Comparison of ENCODE assay signal across 20 cellular contexts in genomic region chr14:60125918-60126317, GRCh38. TPM values are rescaled to one million over a fixed set of nuclear protein-coding genes. Genes with fewer than 3 reads are reported as not detected.
DNase-seq lines count a peak whose midpoint lies in the region; ATAC-seq and TF ChIP-seq lines count a peak whose summit lies in the region.
"Had no signal": no experiment of that assay in that cellular context is flagged by ENCODE, and none has a peak within 500 bp of the region (broad histone marks: within the 10 kb centered on the region; RNA-seq: fewer than 3 reads in every experiment).

No MANE protein-coding gene starts in this region.

- no peak overlapping the region for H2AFZ ChIP-seq in PC-3 (ENCODE audit: low read length)
- H2AFZ ChIP-seq: GM23338 had no signal

- no peak for TF ChIP-seq POLR2A in erythroblast (IDR thresholded peaks at IDR 0.05; ENCODE audit: low read length)

- TF ChIP-seq CTCF in PC-3 (conservative IDR thresholded peaks at IDR 0.05; ENCODE audit: low read depth, low read length) (no peak), osteocyte (IDR thresholded peaks at IDR 0.05) (no peak)

- no peaks in the 10 kb centered on the region for H3K27me3 Mint-ChIP-seq in osteocyte (ENCODE audit: unreplicated experiment)
- H3K27me3 Mint-ChIP-seq: CD4-positive, CD25-positive, alpha-beta regulatory T cell; CD8-positive, alpha-beta memory T cell had no signal

- no peaks in the 10 kb centered on the region for H3F3A ChIP-seq in PC-3 (ENCODE audit: low read length, unreplicated experiment)

- H3K9me3 Mint-ChIP-seq in osteocyte (ENCODE audit: unreplicated experiment): peaks cover 8% of the 10 kb centered on the region
- H3K9me3 Mint-ChIP-seq: CD8-positive, alpha-beta memory T cell; GM23338 had no signal

- no peaks in the 10 kb centered on the region for H3K4me1 Mint-ChIP-seq in osteocyte (ENCODE audit: unreplicated experiment)
- H3K4me1 Mint-ChIP-seq: GM23338 had no signal

- POLR2A ChIA-PET in PC-3 (lab: Charles Lee; ENCODE audit: unreplicated experiment): no interaction called here

- H3K4me3 Mint-ChIP-seq in osteocyte (ENCODE audit: unreplicated experiment): no peak overlapping the region
- H3K4me3 Mint-ChIP-seq: CD4-positive, CD25-positive, alpha-beta regulatory T cell; CD8-positive, alpha-beta memory T cell; GM23338 had no signal

- H3K9ac ChIP-seq in PC-3 (ENCODE audit: low read length): no peak overlapping the region

- no peaks in the 10 kb centered on the region for H3K4me1 ChIP-seq in PC-3 (ENCODE audit: insufficient read depth, low read length)
- H3K4me1 ChIP-seq: BE2C had no signal

- H3K27ac Mint-ChIP-seq in osteocyte (ENCODE audit: unreplicated experiment): no peak overlapping the region
- H3K27ac Mint-ChIP-seq: CD4-positive, CD25-positive, alpha-beta regulatory T cell; CD8-positive, alpha-beta memory T cell; GM23338 had no signal

- no peak overlapping the region for H3K27ac ChIP-seq in PC-3 (ENCODE audit: low read length)

- 0 out of 2 replicates have a peak, but pooled peaks have one; percentile 38 for ATAC-seq in PC-3
- ATAC-seq: GM23338, HCT116, HepG2 had no signal

- BruUV-seq in PC-3 (replicated peaks; lab: Mats Ljungman, UMichigan): no TSS peak

- H3K9me3 ChIP-seq in PC-3 (ENCODE audit: low read length): no peaks in the 10 kb centered on the region
- H3K9me3 ChIP-seq: BE2C had no signal

- no peaks in the 10 kb centered on the region for H3K27me3 ChIP-seq in PC-3 (ENCODE audit: low read length)
- H3K27me3 ChIP-seq: BE2C had no signal

- CTCF ChIA-PET in PC-3 (lab: Charles Lee): interaction anchor here (0.5 kb wide), 1 partner anchor 357 kb away, joined by 3 read pairs; no protein-coding TSS in a partner anchor

- DNase-seq in EH (ENCODE audit: low read depth): peak; percentile 33
- DNase-seq in PC-3: no peak
- peak; percentile 19 for DNase-seq in fibroblast of peridontal ligament (ENCODE audit: extremely low read depth)
- DNase-seq in erythroblast (lab: John Stamatoyannopoulos, UW): no peak
- no peak for DNase-seq in AML-193 (lab: John Stamatoyannopoulos, UW)
- no peak for DNase-seq in osteocyte (ENCODE audit: extremely low spot score, unreplicated experiment)
- DNase-seq in NCI-H2196 treated with DMSO at 0.1 percent for 48 hours (lab: John Stamatoyannopoulos, UW; ENCODE audit: unreplicated experiment): no peak
- DNase-seq: 8988T; BE2C; C1 segment of cervical spinal cord; CD4-positive, CD25-positive, alpha-beta regulatory T cell; CD8-positive, alpha-beta memory T cell; COR-L47; DMS 273 treated with DMSO at 0.1 percent for 48 hours; DMS53; DND-41; H7 had no signal

- H3K36me3 Mint-ChIP-seq in osteocyte (ENCODE audit: unreplicated experiment): peaks cover 68% of the 10 kb centered on the region

- H3K79me2 ChIP-seq in PC-3 (ENCODE audit: low read length): no peaks in the 10 kb centered on the region

- peaks cover 73% of the 10 kb centered on the region for H3K36me3 ChIP-seq in PC-3 (ENCODE audit: low read depth, low read length)

- H3K4me3 ChIP-seq in PC-3 (ENCODE audit: low read length): no peak overlapping the region
- H3K4me3 ChIP-seq: GM23338 had no signal

- H3K9me2 ChIP-seq in PC-3 (replicated peaks; ENCODE audit: low read length): no peaks in the 10 kb centered on the region

- intact Hi-C loops in PC-3 (cut with micrococcal nuclease): no loop called here

- 0 out of 2 replicates have a peak, but pooled peaks cover 3% of the 10 kb centered on the region for H4K20me1 ChIP-seq in PC-3 (ENCODE audit: low read length)

- H3K4me2 ChIP-seq in PC-3 (ENCODE audit: low read length): no peak overlapping the region
- H3K4me2 ChIP-seq: GM23338 had no signal

RNA-seq across cellular contexts. Expression of gene PCNX4, which starts 34.2 kb away (rescaled TPM):
- total RNA-seq in PC-3 (2014; rRNA removed) (117 and 151 TPM in 2 replicates), osteocyte (56.0 and 57.8 TPM in 2 replicates)

RNA-seq across cellular contexts. Expression of gene DHRS7, which starts 39.3 kb away (rescaled TPM):
- total RNA-seq in PC-3 (2014; rRNA removed): 236 and 266 TPM in 2 replicates
- total RNA-seq in osteocyte: 45.5 and 49.1 TPM in 2 replicates

Comparison
In these comparisons a context has a peak if more than half of its experiments do, and no peak if none do; other contexts are left out.
1. DNase-seq: peak in EH (single experiment) and fibroblast of peridontal ligament (single experiment); none in PC-3 (single experiment), erythroblast (0 of 2), AML-193 (0 of 2), osteocyte (single experiment) and NCI-H2196 treated with DMSO at 0.1 percent for 48 hours (single experiment).